14 cellular contexts compared by ENCODE assay signal in genomic region chr1:2594641-2595131, GRCh38. TPM values are rescaled to one million over a fixed set of nuclear protein-coding genes. Genes with fewer than 3 reads are reported as not detected.
A peak's percentile ranks its signal among the peaks of the same experiment; 100 is the strongest.
DNase-seq lines count a peak whose midpoint lies in the region; ATAC-seq and TF ChIP-seq lines count a peak whose summit lies in the region.
"Had no signal": no experiment of that assay in that cellular context is flagged by ENCODE, and none has a peak within 500 bp of the region (broad histone marks: within the 10 kb centered on the region; RNA-seq: fewer than 3 reads in every experiment).

No MANE protein-coding gene starts in this region.

- H4K8ac ChIP-seq in neuronal stem cell (ENCODE audit: low read depth, low read length) = no peak overlapping the region

- no peak overlapping the region for H3K4me2 ChIP-seq in neuronal stem cell (ENCODE audit: insufficient read depth, low read length, poor library complexity, severe bottlenecking)

- H3K4ac ChIP-seq in neuronal stem cell (ENCODE audit: low read length) = no peak overlapping the region

- no peak overlapping the region for H4K91ac ChIP-seq in neuronal stem cell (ENCODE audit: low read depth, low read length, poor library complexity)

- peaks cover 1 to 2% of the 10 kb centered on the region in 2 donors for H3K36me3 ChIP-seq in neuronal stem cell (replicated peaks in 1 of 2; ENCODE audit: control insufficient read depth in 2 of 2, insufficient read depth in 2 of 2, low read length in 2 of 2)

- no peak for TF ChIP-seq CTCF in natural killer cell (IDR thresholded peaks at IDR 0.05)

- H3K4me1 Mint-ChIP-seq in activated T-cell treated with anti-CD3 and anti-CD28 coated beads, Interleukin-2, amount 50 U/mL, for 24 hours (ENCODE audit: low read depth) = peaks cover 3% of the 10 kb centered on the region
- H3K4me1 Mint-ChIP-seq in natural killer cell treated with Interleukin-12 subunit alpha and Interleukin-12 subunit beta and Interleukin-15 and Interleukin-18, amount 100 ng/mL, for 72 hours (ENCODE audit: low read depth in 2 of 2) = peaks cover 0 to 10% of the 10 kb centered on the region in 2 donors
- H3K4me1 Mint-ChIP-seq in natural killer cell = peaks cover 0 to 13% of the 10 kb centered on the region in 2 donors
- H3K4me1 Mint-ChIP-seq in stimulated activated naive CD8-positive, alpha-beta T cell treated with anti-CD3 and anti-CD28 coated beads, Interleukin-15, amount 100 ng/mL, for 72 hours = peaks cover 20% of the 10 kb centered on the region

- WGBS in neuronal stem cell (ENCODE audit: extremely low coverage in 2 of 2, insufficient read length in 2 of 2, insufficient replicate concordance in 1 of 2), 2 donors = no CpG with 5 or more reads among the region's 17 CpGs

- intact Hi-C loops in natural killer cell (cut with micrococcal nuclease) = no loop called here

- no peak for ATAC-seq in natural killer cell treated with Interleukin-12 subunit alpha and Interleukin-12 subunit beta and Interleukin-15 and Interleukin-18, amount 100 ng/mL, for 72 hours
- no peak for ATAC-seq in natural killer cell
- ATAC-seq in stimulated activated naive CD8-positive, alpha-beta T cell treated with anti-CD3 and anti-CD28 coated beads, Interleukin-15, amount 100 ng/mL, for 72 hours = no peak

- H2AFZ ChIP-seq in neuronal stem cell (ENCODE audit: low read length) = no peak overlapping the region

- H3K27ac Mint-ChIP-seq in activated T-cell treated with anti-CD3 and anti-CD28 coated beads, Interleukin-2, amount 50 U/mL, for 24 hours = no peak overlapping the region
- H3K27ac Mint-ChIP-seq in natural killer cell treated with Interleukin-12 subunit alpha and Interleukin-12 subunit beta and Interleukin-15 and Interleukin-18, amount 100 ng/mL, for 72 hours = no peak overlapping the region
- H3K27ac Mint-ChIP-seq in natural killer cell = no peak overlapping the region
- H3K27ac Mint-ChIP-seq in stimulated activated naive CD8-positive, alpha-beta T cell treated with anti-CD3 and anti-CD28 coated beads, Interleukin-15, amount 100 ng/mL, for 72 hours = no peak overlapping the region
- H3K27ac Mint-ChIP-seq: HFFc6 had no signal

- no peak overlapping the region for H3K27ac ChIP-seq in neuronal stem cell (replicated peaks; ENCODE audit: low read length)

- H3K27me3 ChIP-seq in neuronal stem cell (ENCODE audit: control insufficient read depth in 3 of 3, insufficient read depth in 3 of 3, low read depth in 1 of 3, low read length in 3 of 3) = peaks cover 0 to 21% (median 0%) of the 10 kb centered on the region in 3 experiments

- H3K9ac ChIP-seq in neuronal stem cell (ENCODE audit: low read depth, low read length, poor library complexity) = no peak overlapping the region

- no peaks in the 10 kb centered on the region for H3K27me3 Mint-ChIP-seq in activated T-cell treated with anti-CD3 and anti-CD28 coated beads, Interleukin-2, amount 50 U/mL, for 24 hours
- H3K27me3 Mint-ChIP-seq in natural killer cell treated with Interleukin-12 subunit alpha and Interleukin-12 subunit beta and Interleukin-15 and Interleukin-18, amount 100 ng/mL, for 72 hours = no peaks in the 10 kb centered on the region
- H3K27me3 Mint-ChIP-seq in natural killer cell (ENCODE audit: low read depth in 2 of 2) = peaks cover 4 to 8% of the 10 kb centered on the region in 2 donors
- no peaks in the 10 kb centered on the region for H3K27me3 Mint-ChIP-seq in stimulated activated naive CD8-positive, alpha-beta T cell treated with anti-CD3 and anti-CD28 coated beads, Interleukin-15, amount 100 ng/mL, for 72 hours

- H2BK15ac ChIP-seq in neuronal stem cell (ENCODE audit: low read length) = peak overlapping the region; percentile 91

- no peak overlapping the region for H3K4me3 Mint-ChIP-seq in activated T-cell treated with anti-CD3 and anti-CD28 coated beads, Interleukin-2, amount 50 U/mL, for 24 hours
- no peak overlapping the region for H3K4me3 Mint-ChIP-seq in natural killer cell treated with Interleukin-12 subunit alpha and Interleukin-12 subunit beta and Interleukin-15 and Interleukin-18, amount 100 ng/mL, for 72 hours
- no peak overlapping the region for H3K4me3 Mint-ChIP-seq in natural killer cell
- no peak overlapping the region for H3K4me3 Mint-ChIP-seq in stimulated activated naive CD8-positive, alpha-beta T cell treated with anti-CD3 and anti-CD28 coated beads, Interleukin-15, amount 100 ng/mL, for 72 hours

- H3K36me3 Mint-ChIP-seq in activated T-cell treated with anti-CD3 and anti-CD28 coated beads, Interleukin-2, amount 50 U/mL, for 24 hours (ENCODE audit: low read depth) = peaks cover 1% of the 10 kb centered on the region
- no peaks in the 10 kb centered on the region for H3K36me3 Mint-ChIP-seq in natural killer cell treated with Interleukin-12 subunit alpha and Interleukin-12 subunit beta and Interleukin-15 and Interleukin-18, amount 100 ng/mL, for 72 hours
- H3K36me3 Mint-ChIP-seq in natural killer cell = no peaks in the 10 kb centered on the region

- peaks cover 2% of the 10 kb centered on the region for H3K9me3 Mint-ChIP-seq in activated T-cell treated with anti-CD3 and anti-CD28 coated beads, Interleukin-2, amount 50 U/mL, for 24 hours
- H3K9me3 Mint-ChIP-seq in natural killer cell treated with Interleukin-12 subunit alpha and Interleukin-12 subunit beta and Interleukin-15 and Interleukin-18, amount 100 ng/mL, for 72 hours = no peaks in the 10 kb centered on the region
- H3K9me3 Mint-ChIP-seq in natural killer cell = no peaks in the 10 kb centered on the region
- peaks cover 0 to 4% of the 10 kb centered on the region in 2 donors for H3K9me3 Mint-ChIP-seq in stimulated activated naive CD8-positive, alpha-beta T cell treated with anti-CD3 and anti-CD28 coated beads, Interleukin-15, amount 100 ng/mL, for 72 hours

- no peaks in the 10 kb centered on the region for H3K79me1 ChIP-seq in neuronal stem cell (ENCODE audit: low read depth, low read length)

- H2BK5ac ChIP-seq in neuronal stem cell (ENCODE audit: low read length) = peak overlapping the region; percentile 53

- H2BK120ac ChIP-seq in neuronal stem cell (ENCODE audit: low read depth, low read length) = peak overlapping the region; percentile 72

- peak overlapping the region; percentile 58 for H3K23ac ChIP-seq in neuronal stem cell (ENCODE audit: low read depth, low read length, poor library complexity)

- H3K9me3 ChIP-seq in neuronal stem cell (replicated peaks in 1 of 2; ENCODE audit: control insufficient read depth in 2 of 2, insufficient read depth in 1 of 2, low read depth in 1 of 2, low read length in 2 of 2) = peaks cover 0 to 11% of the 10 kb centered on the region in 2 donors
- H3K9me3 ChIP-seq: Caco-2 had no signal

- H3K4me1 ChIP-seq in neuronal stem cell (ENCODE audit: control insufficient read depth in 2 of 2, insufficient read depth in 1 of 2, low read depth in 1 of 2, low read length in 2 of 2) = no peaks in the 10 kb centered on the region
- H3K4me1 ChIP-seq: Caco-2 had no signal

- H3K18ac ChIP-seq in neuronal stem cell (ENCODE audit: low read length) = no peak overlapping the region

- H3K14ac ChIP-seq in neuronal stem cell (ENCODE audit: low read length) = peak overlapping the region; percentile 38

- peak overlapping the region; percentile 58 for H2BK12ac ChIP-seq in neuronal stem cell (ENCODE audit: low read length)

- H3K4me3 ChIP-seq in neuronal stem cell (ENCODE audit: low read length in 2 of 2) = peak overlapping the region in 1 of 2 donors; percentile 38

- peak; percentile 23 for DNase-seq in activated T-cell treated with anti-CD3 and anti-CD28 coated beads, Interleukin-2, amount 50 U/mL, for 24 hours
- DNase-seq in activated T-cell treated with anti-CD3 and anti-CD28 coated beads, Interleukin-2, amount 50 U/mL, for 48 hours = no peak
- DNase-seq in natural killer cell treated with Interleukin-12 subunit alpha and Interleukin-12 subunit beta and Interleukin-15 and Interleukin-18, amount 100 ng/mL, for 72 hours (ENCODE audit: low spot score) = peak; percentile 53
- DNase-seq in natural killer cell (no peak), neuronal stem cell (ENCODE audit: low spot score) (no peak), NCI-H2081 treated with DMSO at 0.1 percent for 48 hours (lab: John Stamatoyannopoulos, UW) (no peak), NCI-H510A (lab: John Stamatoyannopoulos, UW) (no peak)
- DNase-seq in stimulated activated naive CD8-positive, alpha-beta T cell treated with anti-CD3 and anti-CD28 coated beads, Interleukin-15, amount 100 ng/mL, for 72 hours = no peak
- DNase-seq: Caco-2, HFFc6, MM.1S, NCI-H187, NCI-H446 treated with DMSO at 0.1 percent for 48 hours, NCI-H774 had no signal

- H2AK5ac ChIP-seq in neuronal stem cell (ENCODE audit: low read depth, low read length) = peak overlapping the region; percentile 84

RNA-seq across cellular contexts. Expression of gene PRXL2B, which starts 8.1 kb away (rescaled TPM):
- 10 to 100 TPM in 1 of 2 donors, 1 to 10 TPM in 1; 9.1 to 18.5 TPM for total RNA-seq in natural killer cell treated with Interleukin-12 subunit alpha and Interleukin-12 subunit beta and Interleukin-15 and Interleukin-18, amount 100 ng/mL, for 72 hours
- total RNA-seq in natural killer cell = 10 to 100 TPM; 11.3 to 15.1 (median 11.6) TPM
- polyA plus RNA-seq in neuronal stem cell (2013, experiment 1 of 2) = 35.1 TPM
- polyA plus RNA-seq in neuronal stem cell (2013, experiment 2 of 2) = 35.3 TPM

RNA-seq across cellular contexts. Expression of gene MMEL1, which starts 38.1 kb away (rescaled TPM):
- total RNA-seq in natural killer cell treated with Interleukin-12 subunit alpha and Interleukin-12 subunit beta and Interleukin-15 and Interleukin-18, amount 100 ng/mL, for 72 hours = under 1 TPM in 1 of 2 donors, not detected in 1; 0.81 TPM
- total RNA-seq in natural killer cell = 1 to 10 TPM in 2 of 3 donors, not detected in 1; 1.3 to 2.0 TPM
- polyA plus RNA-seq in neuronal stem cell (2013, experiment 1 of 2) = 1.1 TPM
- polyA plus RNA-seq in neuronal stem cell (2013, experiment 2 of 2) = 1.4 TPM
- total RNA-seq: Caco-2, HFFc6 had no signal

RNA-seq across cellular contexts. Expression of gene TNFRSF14, which starts 38.5 kb away (rescaled TPM):
- 100 to 1,000 TPM in 1 of 2 donors, 10 to 100 TPM in 1; 93.2 to 118 TPM for total RNA-seq in natural killer cell treated with Interleukin-12 subunit alpha and Interleukin-12 subunit beta and Interleukin-15 and Interleukin-18, amount 100 ng/mL, for 72 hours
- 100 to 1,000 TPM; 228 to 266 (median 262) TPM for total RNA-seq in natural killer cell
- polyA plus RNA-seq in neuronal stem cell (2013, experiment 1 of 2) = 1.1 TPM
- polyA plus RNA-seq in neuronal stem cell (2013, experiment 2 of 2) = 1.3 TPM

Comparison
In these comparisons a context has a peak if more than half of its experiments do, and no peak if none do; other contexts are left out.
1. DNase-seq: peak in activated T-cell treated with anti-CD3 and anti-CD28 coated beads, Interleukin-2, amount 50 U/mL, for 24 hours (single experiment) and natural killer cell treated with Interleukin-12 subunit alpha and Interleukin-12 subunit beta and Interleukin-15 and Interleukin-18, amount 100 ng/mL, for 72 hours (single experiment); none in activated T-cell treated with anti-CD3 and anti-CD28 coated beads, Interleukin-2, amount 50 U/mL, for 48 hours (0 of 2), natural killer cell (single experiment), neuronal stem cell (single experiment), stimulated activated naive CD8-positive, alpha-beta T cell treated with anti-CD3 and anti-CD28 coated beads, Interleukin-15, amount 100 ng/mL, for 72 hours (0 of 2), NCI-H2081 treated with DMSO at 0.1 percent for 48 hours (single experiment) and NCI-H510A (single experiment).